Comparison of ENCODE assay signal across 35 cellular contexts in the genomic region with DNA sequence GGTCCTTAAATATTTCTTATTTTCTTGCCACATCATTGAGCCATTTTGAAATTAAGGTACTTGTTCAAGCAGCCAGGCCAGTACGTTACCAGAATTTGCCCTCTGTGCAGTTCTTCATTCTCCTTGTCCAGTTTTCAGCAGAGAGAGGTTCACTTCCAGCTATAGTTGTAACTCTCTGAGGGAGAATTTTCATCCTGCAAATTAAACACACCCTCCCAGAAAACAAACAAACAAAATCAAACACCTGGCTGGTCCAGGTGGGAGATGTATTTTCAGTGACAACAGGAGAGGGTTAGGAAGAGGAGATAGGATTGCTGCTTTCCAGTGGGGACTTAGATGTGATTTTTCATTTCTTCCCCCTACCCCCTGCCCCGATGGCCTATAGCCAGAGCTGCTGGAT. TPM values are rescaled to one million over a fixed set of nuclear protein-coding genes. Genes with fewer than 3 reads are reported as not detected.
"Had no signal": no experiment of that assay in that cellular context is flagged by ENCODE, and none has a peak within 500 bp of the region (broad histone marks: within the 10 kb centered on the region; RNA-seq: fewer than 3 reads in every experiment).

No MANE protein-coding gene starts in this region.

- ATAC-seq: activated CD8-positive, alpha-beta T cell treated with anti-CD3 and anti-CD28 coated beads for 36 hours; activated T-cell treated with anti-CD3 and anti-CD28 coated beads, Interleukin-2, amount 50 U/mL, for 4 hours; activated T-helper 17 cell treated with anti-CD3 and anti-CD28 coated beads, Interleukin-2, amount 50 U/mL, for 72 hours; effector memory CD8-positive, alpha-beta T cell; gastroesophageal sphincter; naive thymus-derived CD8-positive, alpha-beta T cell; pancreas; sciatic nerve; stimulated activated effector memory CD8-positive, alpha-beta T cell treated with anti-CD3 and anti-CD28 coated beads, Interleukin-12 subunit alpha, Interleukin-12 subunit beta, amount 100 ng/mL, for 72 hours; WTC11 had no signal

- DNase-seq: activated CD4-positive, alpha-beta T cell treated with anti-CD3 and anti-CD28 coated beads for 1 hour; activated CD4-positive, alpha-beta T cell treated with anti-CD3 and anti-CD28 coated beads, Interleukin-2, amount 10 ng/mL, durations not matched to agents 7 days and 5 days; activated CD8-positive, alpha-beta T cell treated with anti-CD3 and anti-CD28 coated beads for 36 hours; activated gamma-delta T cell treated with Interleukin-2 at 50 U/mL for 16 hours; activated naive CD4-positive, alpha-beta T cell treated with anti-CD3 and anti-CD28 coated beads, Interleukin-2, amount 50 U/mL, for 16 hours; activated T-cell treated with anti-CD3 and anti-CD28 coated beads, Interleukin-2, amount 50 U/mL, for 4 hours; amniotic stem cell; brain microvascular endothelial cell; cortex of kidney; effector memory CD8-positive, alpha-beta T cell; erythroblast; hypothalamus; immature natural killer cell; kidney; naive thymus-derived CD8-positive, alpha-beta T cell; nucleus accumbens; retina; stimulated activated CD4-positive, alpha-beta T cell treated with anti-CD3 and anti-CD28 coated beads, Interleukin-4, amount 100 ng/mL, for 24 hours; trophoblast cell; uterus had no signal

- H3K9me3 ChIP-seq: pancreas, prostate gland had no signal

- H3K4me3 ChIP-seq: gastroesophageal sphincter, pancreas, prostate gland, skin epidermis, thoracic aorta, uterus had no signal

- H3K4me1 ChIP-seq: gastroesophageal sphincter, pancreas, prostate gland, uterus had no signal

- H3K36me3 ChIP-seq: brain microvascular endothelial cell, pancreas, prostate gland, uterus had no signal

- FAIRE-seq: astrocyte, kidney, pancreas had no signal

- H3K27me3 ChIP-seq: brain microvascular endothelial cell, gastroesophageal sphincter, pancreas, uterus had no signal

- H3K27ac ChIP-seq: brain microvascular endothelial cell, gastroesophageal sphincter, pancreas, prostate gland, skin epidermis, thoracic aorta, uterus had no signal

RNA-seq across cellular contexts. Expression of a gene that starts 45.0 kb away (rescaled TPM):
- total RNA-seq: activated CD4-positive, alpha-beta T cell treated with anti-CD3 and anti-CD28 coated beads, Interleukin-2, amount 10 ng/mL, durations not matched to agents 7 days and 5 days; activated CD8-positive, alpha-beta T cell treated with anti-CD3 and anti-CD28 coated beads for 36 hours; activated T-cell treated with anti-CD3 and anti-CD28 coated beads, Interleukin-2, amount 50 U/mL, for 4 hours; activated T-helper 17 cell treated with anti-CD3 and anti-CD28 coated beads, Interleukin-2, amount 50 U/mL, for 72 hours; astrocyte; cardiac septum; cerebellum; kidney; mesothelial cell of epicardium; naive thymus-derived CD8-positive, alpha-beta T cell; neural crest cell; pancreas; prostate gland; sciatic nerve; subcutaneous adipose tissue; thoracic aorta; WTC11 had no signal
- polyA plus RNA-seq: immature natural killer cell; naive thymus-derived CD8-positive, alpha-beta T cell; pancreas had no signal
